Comparison of ENCODE assay signal across 18 cellular contexts in the genomic region with DNA sequence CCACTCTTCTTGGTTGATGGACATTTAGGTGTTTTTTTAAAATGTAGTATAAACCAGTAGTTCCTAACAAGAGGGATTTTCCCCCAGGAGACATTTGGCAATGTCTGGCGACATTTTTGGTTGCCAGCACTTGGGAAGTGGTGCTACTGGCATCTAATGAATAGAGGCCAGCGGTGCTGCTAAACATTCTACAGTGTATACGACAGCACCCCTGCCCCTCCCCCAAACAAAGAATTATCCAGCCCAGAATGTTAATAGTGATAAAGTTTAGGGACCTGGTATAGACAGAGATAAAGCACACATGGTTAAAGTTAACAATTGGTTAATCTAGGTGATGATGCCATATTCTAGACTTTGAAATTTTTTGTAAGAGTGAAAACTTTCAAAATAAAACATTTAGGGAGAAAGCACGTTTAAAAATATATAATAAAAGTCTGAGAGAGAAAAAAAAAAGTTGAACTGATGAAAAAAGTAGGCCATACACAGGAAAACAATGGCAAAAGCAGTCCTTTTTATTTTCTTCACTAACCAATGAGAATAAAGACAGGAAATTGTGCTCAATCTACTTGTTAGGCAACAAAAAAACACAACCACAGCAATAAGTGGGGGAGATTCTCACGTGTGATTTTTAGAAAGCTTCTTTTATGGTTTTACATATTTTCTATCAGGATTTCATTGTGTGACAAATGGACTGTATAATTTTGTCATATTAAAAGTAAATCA. TPM values are rescaled to one million over a fixed set of nuclear protein-coding genes. Genes with fewer than 3 reads are reported as not detected.
DNase-seq lines count a peak whose midpoint lies in the region.
"Had no signal": no experiment of that assay in that cellular context is flagged by ENCODE, and none has a peak within 500 bp of the region (broad histone marks: within the 10 kb centered on the region; RNA-seq: fewer than 3 reads in every experiment).

No MANE protein-coding gene starts in this region.

- DNase-seq in NCI-H1092 treated with DMSO at 0.1 percent for 48 hours (lab: John Stamatoyannopoulos, UW): peak; percentile 5
- DNase-seq in NCI-H1092 (lab: John Stamatoyannopoulos, UW): no peak
- DNase-seq in NCI-H69 (lab: John Stamatoyannopoulos, UW): peak; percentile 5
- peak; percentile 47 to 67 (median 55) for DNase-seq in immature natural killer cell
- DNase-seq in SKM-1 (lab: John Stamatoyannopoulos, UW; ENCODE audit: unreplicated experiment): no peak
- DNase-seq in NCI-H2171 (lab: John Stamatoyannopoulos, UW): no peak
- no peak for DNase-seq in kidney tubule cell (ENCODE audit: low spot score)
- DNase-seq: activated CD8-positive, alpha-beta T cell treated with anti-CD3 and anti-CD28 coated beads for 36 hours; DMS79 treated with DMSO at 0.1 percent for 48 hours; heart left ventricle; NCI-H1694; PC-9; stimulated activated naive CD8-positive, alpha-beta T cell treated with anti-CD3 and anti-CD28 coated beads, Interleukin-15, Interleukin-2, amounts not matched to agents 100 U/mL and 50 U/mL, for 24 hours; upper lobe of right lung had no signal

- no peaks in the 10 kb centered on the region for H3K27me3 ChIP-seq in ACC112 (ENCODE audit: insufficient read depth, low read length)
- H3K27me3 ChIP-seq: heart left ventricle, upper lobe of right lung had no signal

- peaks cover 0 to 10% (median 4%) of the 10 kb centered on the region in 6 donors for H3K9me3 Mint-ChIP-seq in immature natural killer cell

- no peaks in the 10 kb centered on the region for H3K36me3 ChIP-seq in ACC112 (ENCODE audit: insufficient read depth, low read length)
- H3K36me3 ChIP-seq: heart left ventricle, upper lobe of right lung had no signal

- peaks cover 0 to 3% (median 0%) of the 10 kb centered on the region in 3 donors for H3K36me3 Mint-ChIP-seq in immature natural killer cell

- H3K79me2 ChIP-seq in ACC112 (ENCODE audit: control insufficient read depth, insufficient read depth, low read length, unreplicated experiment): no peaks in the 10 kb centered on the region

- peak overlapping the region; percentile 56 for H2AFZ ChIP-seq in ACC112 (ENCODE audit: low read length, unreplicated experiment)
- H2AFZ ChIP-seq: PC-9 had no signal

- peaks cover 7 to 11% (median 7%) of the 10 kb centered on the region in 3 donors for H3K27me3 Mint-ChIP-seq in immature natural killer cell (ENCODE audit: low read depth in 3 of 3)
- H3K27me3 Mint-ChIP-seq: activated CD8-positive, alpha-beta T cell treated with anti-CD3 and anti-CD28 coated beads for 36 hours had no signal

- peaks cover 16 to 22% of the 10 kb centered on the region in 2 donors for H3K4me1 Mint-ChIP-seq in immature natural killer cell

- H3K4me3 Mint-ChIP-seq in immature natural killer cell: peak overlapping the region in 3 of 5 donors; percentile 18 to 47 (median 26)
- H3K4me3 Mint-ChIP-seq: activated CD8-positive, alpha-beta T cell treated with anti-CD3 and anti-CD28 coated beads for 36 hours had no signal

- H3K4me1 ChIP-seq in ACC112 (ENCODE audit: control insufficient read depth, insufficient read depth, low read length, unreplicated experiment): no peaks in the 10 kb centered on the region
- H3K4me1 ChIP-seq: upper lobe of right lung had no signal

- peak overlapping the region; percentile 35 to 88 (median 74) for H3K27ac Mint-ChIP-seq in immature natural killer cell
- H3K27ac Mint-ChIP-seq: activated CD8-positive, alpha-beta T cell treated with anti-CD3 and anti-CD28 coated beads for 36 hours had no signal

- H3K4me3 ChIP-seq in ACC112 (ENCODE audit: low read depth, low read length): no peak overlapping the region
- H3K4me3 ChIP-seq: heart left ventricle, PC-9, SK-N-MC, upper lobe of right lung had no signal

- no peak overlapping the region for H3K27ac ChIP-seq in ACC112 (ENCODE audit: low read depth, low read length)
- H3K27ac ChIP-seq: C4-2B, KMS-11, PC-9, SK-N-MC, upper lobe of right lung had no signal

RNA-seq across cellular contexts. Expression of gene FBXO48, which starts 14.8 kb away (rescaled TPM):
- under 1 TPM in 2 of 3 donors, not detected in 1; 0.28 to 0.39 TPM for polyA plus RNA-seq in immature natural killer cell

RNA-seq across cellular contexts. Expression of gene APLF, which starts 15.1 kb away (rescaled TPM):
- under 1 TPM in 2 of 3 donors, not detected in 1; 0.74 to 0.97 TPM for polyA plus RNA-seq in immature natural killer cell

Comparison
In these comparisons a context has a peak if more than half of its experiments do, and no peak if none do; other contexts are left out.
1. DNase-seq: peak in NCI-H1092 treated with DMSO at 0.1 percent for 48 hours (single experiment), NCI-H69 (single experiment) and immature natural killer cell (3 of 3); none in NCI-H1092 (single experiment), SKM-1 (single experiment), NCI-H2171 (single experiment) and kidney tubule cell (single experiment).